8 cellular contexts compared by ENCODE assay signal in the genomic region with DNA sequence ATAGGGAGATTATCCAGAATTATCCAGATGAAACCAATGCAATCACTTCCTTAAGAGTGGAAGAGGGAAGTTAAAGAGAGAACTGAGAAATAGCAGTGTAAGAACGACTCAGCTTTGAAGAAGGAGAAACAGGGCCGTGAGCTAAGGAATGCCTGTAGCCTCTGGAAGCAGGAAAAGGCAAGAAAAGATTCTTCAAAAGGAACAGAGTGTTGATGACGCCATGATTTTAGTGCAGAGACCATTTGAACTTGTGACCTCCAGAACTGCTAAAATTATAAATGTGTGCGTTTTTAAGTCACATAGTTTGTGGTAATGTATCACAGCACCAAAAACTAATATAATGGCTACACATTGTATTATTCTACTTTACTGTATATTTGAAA. TPM values are rescaled to one million over a fixed set of nuclear protein-coding genes. Genes with fewer than 3 reads are reported as not detected.
DNase-seq lines count a peak whose midpoint lies in the region; ATAC-seq and TF ChIP-seq lines count a peak whose summit lies in the region.

No MANE protein-coding gene starts in this region.

- no peaks in the 10 kb centered on the region for H3K36me3 ChIP-seq in KMS-11 (ENCODE audit: insufficient read depth)
- H3K36me3 ChIP-seq in ascending aorta, result no peaks in the 10 kb centered on the region
- no peaks in the 10 kb centered on the region for H3K36me3 ChIP-seq in MM.1S (replicated peaks; ENCODE audit: insufficient read depth, low read length)

- H3K27me3 Mint-ChIP-seq in CD14-positive monocyte (ENCODE audit: low read depth in 3 of 3) (no peaks in the 10 kb centered on the region), mesothelial cell of epicardium (ENCODE audit: low read depth) (no peaks in the 10 kb centered on the region)

- intact Hi-C loops in CD14-positive monocyte (cut with micrococcal nuclease) (loop anchor here (5.0 kb wide), 1 partner anchor 33 kb away; a partner anchor contains a TSS), ascending aorta (cut with DNase I) (no loop called here)

- H4K20me1 ChIP-seq in KMS-11 (ENCODE audit: insufficient read depth) (no peaks in the 10 kb centered on the region), MM.1S (ENCODE audit: insufficient read depth, low read length) (no peaks in the 10 kb centered on the region)

- H3K9ac ChIP-seq in KMS-11, result peak overlapping the region; percentile 32; the same call in 1 of the 2 replicates
- no peak overlapping the region for H3K9ac ChIP-seq in MM.1S (ENCODE audit: low read length)

- H3K36me3 Mint-ChIP-seq in CD14-positive monocyte (no peaks in the 10 kb centered on the region), mesothelial cell of epicardium (no peaks in the 10 kb centered on the region)

- no peak overlapping the region for H2AFZ ChIP-seq in KMS-11 (ENCODE audit: low read depth)
- no peak overlapping the region for H2AFZ ChIP-seq in MM.1S (ENCODE audit: low read length)

- H3K27ac ChIP-seq in KMS-11, result peak overlapping the region; percentile 53
- H3K27ac ChIP-seq in ascending aorta, result peak overlapping the region; percentile 52 to 53
- H3K27ac ChIP-seq in MM.1S (ENCODE audit: low read length), result no peak overlapping the region

- H3K79me2 ChIP-seq in KMS-11 (ENCODE audit: insufficient read depth, low read depth) (peaks cover 91% of the 10 kb centered on the region), MM.1S (ENCODE audit: low read length) (peaks cover 96% of the 10 kb centered on the region)

- no peak overlapping the region for H3K4me3 ChIP-seq in KMS-11 (IDR thresholded peaks at IDR 0.05; ENCODE audit: insufficient read depth, low read depth, low read length)
- H3K4me3 ChIP-seq in ascending aorta, result peak overlapping the region in 1 of 2 donors; percentile 9
- H3K4me3 ChIP-seq in MM.1S (ENCODE audit: low read length), result no peak overlapping the region

- H3K27me3 ChIP-seq in KMS-11 (ENCODE audit: insufficient read depth, low read depth) (no peaks in the 10 kb centered on the region), ascending aorta (no peaks in the 10 kb centered on the region), MM.1S (replicated peaks; ENCODE audit: insufficient read depth, low read length) (no peaks in the 10 kb centered on the region)

- H3K9me2 ChIP-seq in MM.1S (replicated peaks; ENCODE audit: insufficient read depth, low read length), result no peaks in the 10 kb centered on the region; the same call in 1 of the 2 replicates

- H3K9me3 Mint-ChIP-seq in CD14-positive monocyte, result no peaks in the 10 kb centered on the region
- no peaks in the 10 kb centered on the region for H3K9me3 Mint-ChIP-seq in mesothelial cell of epicardium

- no peaks in the 10 kb centered on the region for H3K9me3 ChIP-seq in ascending aorta
- no peaks in the 10 kb centered on the region for H3K9me3 ChIP-seq in MM.1S (replicated peaks; ENCODE audit: insufficient read depth, low read length)

- no peak for DNase-seq in CD14-positive monocyte (ENCODE audit: low spot score)
- DNase-seq in ascending aorta (ENCODE audit: low spot score in 2 of 2), result no peak
- no peak for DNase-seq in mesothelial cell of epicardium (ENCODE audit: low spot score in 2 of 2, unreplicated experiment in 2 of 2)
- no peak for DNase-seq in MM.1S

- H3K4me2 ChIP-seq in KMS-11 (peak overlapping the region; percentile 44; the same call in 1 of the 2 replicates), MM.1S (ENCODE audit: low read depth, low read length) (no peak overlapping the region)

- H3K4me3 Mint-ChIP-seq in CD14-positive monocyte, result peak overlapping the region; percentile 54 to 82
- no peak overlapping the region for H3K4me3 Mint-ChIP-seq in mesothelial cell of epicardium

- ATAC-seq in HG02763 (IDR thresholded peaks at IDR 0.05; ENCODE audit: unreplicated experiment), result no peak
- no peak for ATAC-seq in GM19035 (IDR thresholded peaks at IDR 0.05; ENCODE audit: unreplicated experiment)
- ATAC-seq in HG02885 (IDR thresholded peaks at IDR 0.05; ENCODE audit: poor library complexity, unreplicated experiment), result no peak

- peaks cover 57% of the 10 kb centered on the region for H3K4me1 Mint-ChIP-seq in CD14-positive monocyte
- peaks cover 41% of the 10 kb centered on the region for H3K4me1 Mint-ChIP-seq in mesothelial cell of epicardium

- peak overlapping the region; percentile 85 to 96 (median 91) for H3K27ac Mint-ChIP-seq in CD14-positive monocyte
- peak overlapping the region; percentile 83 for H3K27ac Mint-ChIP-seq in mesothelial cell of epicardium

- H3F3A ChIP-seq in MM.1S (ENCODE audit: insufficient read depth, low read length), result peaks cover 2% of the 10 kb centered on the region

- TF ChIP-seq CTCF in CD14-positive monocyte (IDR thresholded peaks at IDR 0.05) (no peak), KMS-11 (conservative IDR thresholded peaks at IDR 0.05; ENCODE audit: low read depth, low read length) (no peak), ascending aorta (IDR thresholded peaks at IDR 0.05) (no peak), mesothelial cell of epicardium (IDR thresholded peaks at IDR 0.05; ENCODE audit: unreplicated experiment) (no peak), MM.1S (IDR thresholded peaks at IDR 0.05; ENCODE audit: low read length) (no peak)

- H3K4me1 ChIP-seq in KMS-11 (ENCODE audit: low read depth, poor library complexity, severe bottlenecking) (peaks cover 62% of the 10 kb centered on the region), ascending aorta (peaks cover 3 to 32% of the 10 kb centered on the region in 2 donors), MM.1S (ENCODE audit: low read length) (peaks cover 15% of the 10 kb centered on the region)

RNA-seq across cellular contexts. Expression of a gene that starts 32.7 kb away (rescaled TPM):
- polyA plus RNA-seq in CD14-positive monocyte, result 1 to 10 TPM; 6.2 to 6.5 TPM
- total RNA-seq in ascending aorta, result 69.6 TPM
- 55.6 to 61.0 TPM (median 59.4 TPM) in 3 replicates for total RNA-seq in mesothelial cell of epicardium
